In the genomic region with DNA sequence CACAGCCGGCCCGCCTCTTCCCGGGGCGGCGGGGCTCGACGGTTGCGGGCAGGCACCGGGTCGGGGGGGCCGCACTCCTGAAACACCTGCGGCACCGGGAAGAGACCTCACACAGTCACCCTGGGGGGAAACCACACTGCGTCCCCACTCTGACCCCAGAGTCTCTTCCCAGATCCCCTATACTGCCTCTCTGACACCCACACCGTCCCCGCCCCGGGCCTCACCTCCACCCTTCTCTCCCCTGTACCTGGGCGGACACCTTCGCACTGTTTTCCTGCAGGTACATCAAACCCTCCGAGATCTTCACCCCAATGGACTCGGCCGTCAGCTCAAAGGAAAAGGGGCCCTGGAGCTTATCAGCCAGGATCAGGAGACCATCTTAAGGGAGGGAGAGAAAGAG, we compare ENCODE assay signal across 10 cellular contexts. TPM values are rescaled to one million over a fixed set of nuclear protein-coding genes. Genes with fewer than 3 reads are reported as not detected.
DNase-seq lines count a peak whose midpoint lies in the region; ATAC-seq and TF ChIP-seq lines count a peak whose summit lies in the region.
"Had no signal": no experiment of that assay in that cellular context is flagged by ENCODE, and none has a peak within 500 bp of the region (broad histone marks: within the 10 kb centered on the region; RNA-seq: fewer than 3 reads in every experiment).

No MANE protein-coding gene starts in this region.

- 36 to 41% methylated on average over 18 to 20 of the region's 22 CpGs for WGBS in tibial nerve, 2 donors

- no peaks in the 10 kb centered on the region for H3K9me3 ChIP-seq in ascending aorta
- H3K9me3 ChIP-seq in tibial nerve, result no peaks in the 10 kb centered on the region

- peaks cover 57% of the 10 kb centered on the region for H3K4me1 Mint-ChIP-seq in activated T-cell treated with anti-CD3 and anti-CD28 coated beads, Interleukin-2, amount 50 U/mL, for 4 hours (ENCODE audit: low read depth)
- H3K4me1 Mint-ChIP-seq in memory B cell, result peaks cover 37% of the 10 kb centered on the region

- no peaks in the 10 kb centered on the region for H3K9me3 Mint-ChIP-seq in activated T-cell treated with anti-CD3 and anti-CD28 coated beads, Interleukin-2, amount 50 U/mL, for 4 hours
- H3K9me3 Mint-ChIP-seq in memory B cell, result no peaks in the 10 kb centered on the region

- no peaks in the 10 kb centered on the region for H3K27me3 ChIP-seq in ascending aorta
- peaks cover 0 to 12% of the 10 kb centered on the region in 2 donors for H3K27me3 ChIP-seq in tibial nerve

- peak overlapping the region; percentile 73 for H3K4me3 Mint-ChIP-seq in activated T-cell treated with anti-CD3 and anti-CD28 coated beads, Interleukin-2, amount 50 U/mL, for 4 hours
- H3K4me3 Mint-ChIP-seq in memory B cell, result peak overlapping the region; percentile 74

- no peaks in the 10 kb centered on the region for H3K36me3 Mint-ChIP-seq in activated T-cell treated with anti-CD3 and anti-CD28 coated beads, Interleukin-2, amount 50 U/mL, for 4 hours (ENCODE audit: insufficient read depth)
- peaks cover 4% of the 10 kb centered on the region for H3K36me3 Mint-ChIP-seq in memory B cell

- TF ChIP-seq POLR2A in tibial nerve (IDR thresholded peaks at IDR 0.05), result no peak

- H3K36me3 ChIP-seq in ascending aorta (no peaks in the 10 kb centered on the region), tibial nerve (no peaks in the 10 kb centered on the region)

- no peak for TF ChIP-seq EP300 in tibial nerve (IDR thresholded peaks at IDR 0.05)

- H3K27ac ChIP-seq in ascending aorta, result no peak overlapping the region
- H3K27ac ChIP-seq in tibial nerve, result no peak overlapping the region
- H3K27ac ChIP-seq: RWPE1 had no signal

- intact Hi-C loops in ascending aorta (cut with DNase I), result no loop called here

- H3K4me3 ChIP-seq in ascending aorta (peak overlapping the region; percentile 56 to 68), tibial nerve (peak overlapping the region; percentile 22 to 51 (median 36))

- peaks cover 17% of the 10 kb centered on the region for H3K27me3 Mint-ChIP-seq in activated T-cell treated with anti-CD3 and anti-CD28 coated beads, Interleukin-2, amount 50 U/mL, for 4 hours (ENCODE audit: low read depth)
- H3K27me3 Mint-ChIP-seq in memory B cell, result peaks cover 24% of the 10 kb centered on the region

- no peak for TF ChIP-seq CTCF in ascending aorta (IDR thresholded peaks at IDR 0.05)
- no peak for TF ChIP-seq CTCF in tibial nerve (IDR thresholded peaks at IDR 0.05)

- ATAC-seq in activated T-cell treated with anti-CD3 and anti-CD28 coated beads, Interleukin-2, amount 50 U/mL, for 4 hours, result peak in 1 of 2 donors; percentile 2
- ATAC-seq in memory B cell (ENCODE audit: low read depth), result peak; percentile 31
- ATAC-seq in HG03378 (IDR thresholded peaks at IDR 0.05; ENCODE audit: unreplicated experiment), result no peak

- H3K4me1 ChIP-seq in ascending aorta (peaks cover 2 to 12% of the 10 kb centered on the region in 2 donors), tibial nerve (peaks cover 0 to 46% (median 28%) of the 10 kb centered on the region in 4 donors)

- H3K27ac Mint-ChIP-seq in memory B cell, result no peak overlapping the region

- DNase-seq in activated T-cell treated with anti-CD3 and anti-CD28 coated beads, Interleukin-2, amount 50 U/mL, for 4 hours, result no peak
- DNase-seq in activated T-cell treated with anti-CD3 and anti-CD28 coated beads for 4 hours (no peak), ascending aorta (ENCODE audit: low spot score in 2 of 2) (no peak), memory B cell (ENCODE audit: low spot score in 2 of 2) (no peak), tibial nerve (ENCODE audit: low spot score in 2 of 2) (no peak), H4 (ENCODE audit: low spot score) (no peak), NCI-H1417 (lab: John Stamatoyannopoulos, UW) (no peak)
- DNase-seq: Kasumi-1 had no signal

RNA-seq across cellular contexts. Expression of gene GAL3ST4, which starts 3.4 kb away (rescaled TPM):
- total RNA-seq in activated T-cell treated with anti-CD3 and anti-CD28 coated beads, Interleukin-2, amount 50 U/mL, for 4 hours, result 1 to 10 TPM in 1 of 3 donors, under 1 TPM in 2; 0.33 to 1.2 (median 0.40) TPM
- total RNA-seq in ascending aorta (3.5 TPM), tibial nerve (1 to 10 TPM; 2.7 to 8.3 (median 3.8) TPM)
- total RNA-seq in H4 (2014; rRNA removed; shearing (Covaris generic)), result 0.33 and 0.62 TPM in 2 replicates

RNA-seq across cellular contexts. Expression of gene GPC2, which starts 5.3 kb away (rescaled TPM):
- 1 to 10 TPM; 3.5 to 4.2 (median 4.1) TPM for total RNA-seq in activated T-cell treated with anti-CD3 and anti-CD28 coated beads, Interleukin-2, amount 50 U/mL, for 4 hours
- total RNA-seq in ascending aorta (not detected), tibial nerve (1 to 10 TPM; 1.1 to 3.1 (median 1.7) TPM)
- total RNA-seq in H4 (2014; rRNA removed; shearing (Covaris generic)), result 0.95 and 3.6 TPM in 2 replicates

RNA-seq across cellular contexts. Expression of gene STAG3, which starts 5.9 kb away (rescaled TPM):
- 1 to 10 TPM; 3.3 to 5.8 (median 3.9) TPM for total RNA-seq in activated T-cell treated with anti-CD3 and anti-CD28 coated beads, Interleukin-2, amount 50 U/mL, for 4 hours
- not detected for total RNA-seq in ascending aorta
- total RNA-seq in tibial nerve, result 1 to 10 TPM; 4.2 to 8.2 (median 6.5) TPM
- 0.35 TPM in 1 of 2 replicates, not detected in the other for total RNA-seq in H4 (2014; rRNA removed; shearing (Covaris generic))

RNA-seq across cellular contexts. Expression of gene TRAPPC14, which starts 13.3 kb away (rescaled TPM):
- 10 to 100 TPM; 41.9 to 45.6 (median 43.6) TPM for total RNA-seq in activated T-cell treated with anti-CD3 and anti-CD28 coated beads, Interleukin-2, amount 50 U/mL, for 4 hours
- total RNA-seq in ascending aorta (22.0 TPM), tibial nerve (10 to 100 TPM in 3 of 4 donors, 1 to 10 TPM in 1; 6.9 to 36.9 (median 12.7) TPM)
- total RNA-seq in H4 (2014; rRNA removed; shearing (Covaris generic)), result 7.7 and 8.0 TPM in 2 replicates

RNA-seq across cellular contexts. Expression of gene LAMTOR4, which starts 23.1 kb away (rescaled TPM):
- total RNA-seq in activated T-cell treated with anti-CD3 and anti-CD28 coated beads, Interleukin-2, amount 50 U/mL, for 4 hours, result 100 to 1,000 TPM; 109 to 119 (median 115) TPM
- total RNA-seq in ascending aorta (131 TPM), tibial nerve (100 to 1,000 TPM; 226 to 312 (median 252) TPM)
- total RNA-seq in H4 (2014; rRNA removed; shearing (Covaris generic)), result 217 and 229 TPM in 2 replicates
